Comparison of ENCODE assay signal across 1 cellular context in the genomic region with DNA sequence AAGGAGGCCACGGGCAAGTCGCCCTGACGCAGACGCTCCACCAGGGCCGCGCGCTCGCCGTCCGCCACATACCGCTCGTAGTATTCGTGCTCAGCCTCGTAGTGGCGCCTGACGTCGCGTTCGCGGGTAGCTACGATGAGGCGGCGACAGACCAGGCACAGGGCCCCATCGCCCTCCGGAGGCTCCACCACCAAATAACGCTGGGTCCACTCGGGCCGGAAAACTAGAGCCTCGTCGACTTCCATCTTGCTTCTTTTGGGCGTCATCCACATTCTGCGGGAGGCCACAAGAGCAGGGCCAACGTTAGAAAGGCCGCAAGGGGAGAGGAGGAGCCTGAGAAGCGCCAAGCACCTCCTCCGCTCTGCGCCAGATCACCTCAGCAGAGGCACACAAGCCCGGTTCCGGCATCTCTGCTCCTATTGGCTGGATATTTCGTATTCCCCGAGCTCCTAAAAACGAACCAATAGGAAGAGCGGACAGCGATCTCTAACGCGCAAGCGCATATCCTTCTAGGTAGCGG.
TF ChIP-seq lines count a peak whose summit lies in the region.

Gene EPM2AIP1 (minus strand): TSS at position 326 of the 520 bp plus-strand sequence. CDS start 54 bp downstream, at position 272.

TF ChIP-seq in HepG2, 621 proteins besides CTCF, POLR2A, EP300 and RAD21 (continued from another document and continues in another):
- TF ChIP-seq TRIM22 (IDR thresholded peaks at IDR 0.05) = no peak
- no peak for TF ChIP-seq ATRX (CRISPR knock-in tag; IDR thresholded peaks at IDR 0.05; ENCODE audit: borderline replicate concordance)
- no peak for TF ChIP-seq ZNF570 (CRISPR knock-in tag; IDR thresholded peaks at IDR 0.05; ENCODE audit: borderline replicate concordance)
- TF ChIP-seq ZNF773 (CRISPR knock-in tag; IDR thresholded peaks at IDR 0.05; ENCODE audit: borderline replicate concordance) = peak; percentile 81; the same call in 1 of the 2 replicates
- TF ChIP-seq NFIC (IDR thresholded peaks at IDR 0.05; ENCODE audit: low read length) = no peak
- TF ChIP-seq EHMT2 (IDR thresholded peaks at IDR 0.05; ENCODE audit: borderline replicate concordance, low read depth, low read length) = no peak
- TF ChIP-seq AKAP8 (CRISPR knock-in tag; IDR thresholded peaks at IDR 0.05) = 0 out of 2 replicates have a peak, but pooled peaks have one; percentile 31
- TF ChIP-seq ZUFSP (CRISPR knock-in tag; IDR thresholded peaks at IDR 0.05; ENCODE audit: borderline replicate concordance) = no peak
- 0 out of 2 replicates have a peak, but pooled peaks have one; percentile 37 for TF ChIP-seq ZNF205 (CRISPR knock-in tag; IDR thresholded peaks at IDR 0.05)
- TF ChIP-seq, protein P1, sequence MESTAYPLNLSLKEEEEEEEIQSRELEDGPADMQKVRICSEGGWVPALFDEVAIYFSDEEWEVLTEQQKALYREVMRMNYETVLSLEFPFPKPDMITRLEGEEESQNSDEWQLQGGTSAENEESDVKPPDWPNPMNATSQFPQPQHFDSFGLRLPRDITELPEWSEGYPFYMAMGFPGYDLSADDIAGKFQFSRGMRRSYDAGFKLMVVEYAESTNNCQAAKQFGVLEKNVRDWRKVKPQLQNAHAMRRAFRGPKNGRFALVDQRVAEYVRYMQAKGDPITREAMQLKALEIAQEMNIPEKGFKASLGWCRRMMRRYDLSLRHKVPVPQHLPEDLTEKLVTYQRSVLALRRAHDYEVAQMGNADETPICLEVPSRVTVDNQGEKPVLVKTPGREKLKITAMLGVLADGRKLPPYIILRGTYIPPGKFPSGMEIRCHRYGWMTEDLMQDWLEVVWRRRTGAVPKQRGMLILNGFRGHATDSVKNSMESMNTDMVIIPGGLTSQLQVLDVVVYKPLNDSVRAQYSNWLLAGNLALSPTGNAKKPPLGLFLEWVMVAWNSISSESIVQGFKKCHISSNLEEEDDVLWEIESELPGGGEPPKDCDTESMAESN (CRISPR knock-in tag; conservative IDR thresholded peaks at IDR 0.05) = no peak; the same call in none of the 2 replicates
- TF ChIP-seq, protein P2, sequence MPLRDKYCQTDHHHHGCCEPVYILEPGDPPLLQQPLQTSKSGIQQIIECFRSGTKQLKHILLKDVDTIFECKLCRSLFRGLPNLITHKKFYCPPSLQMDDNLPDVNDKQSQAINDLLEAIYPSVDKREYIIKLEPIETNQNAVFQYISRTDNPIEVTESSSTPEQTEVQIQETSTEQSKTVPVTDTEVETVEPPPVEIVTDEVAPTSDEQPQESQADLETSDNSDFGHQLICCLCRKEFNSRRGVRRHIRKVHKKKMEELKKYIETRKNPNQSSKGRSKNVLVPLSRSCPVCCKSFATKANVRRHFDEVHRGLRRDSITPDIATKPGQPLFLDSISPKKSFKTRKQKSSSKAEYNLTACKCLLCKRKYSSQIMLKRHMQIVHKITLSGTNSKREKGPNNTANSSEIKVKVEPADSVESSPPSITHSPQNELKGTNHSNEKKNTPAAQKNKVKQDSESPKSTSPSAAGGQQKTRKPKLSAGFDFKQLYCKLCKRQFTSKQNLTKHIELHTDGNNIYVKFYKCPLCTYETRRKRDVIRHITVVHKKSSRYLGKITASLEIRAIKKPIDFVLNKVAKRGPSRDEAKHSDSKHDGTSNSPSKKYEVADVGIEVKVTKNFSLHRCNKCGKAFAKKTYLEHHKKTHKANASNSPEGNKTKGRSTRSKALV (CRISPR knock-in tag; IDR thresholded peaks at IDR 0.05) = 0 out of 2 replicates have a peak, but pooled peaks have one; percentile 65
- no peak for TF ChIP-seq EZH2 (conservative IDR thresholded peaks at IDR 0.05; ENCODE audit: low read depth, low read length)
- no peak for TF ChIP-seq ATF7 (IDR thresholded peaks at IDR 0.05)
- no peak for TF ChIP-seq ATF7 (CRISPR knock-in tag; IDR thresholded peaks at IDR 0.05)
- TF ChIP-seq ZNF766 (CRISPR knock-in tag; IDR thresholded peaks at IDR 0.05; ENCODE audit: borderline replicate concordance) = no peak; the same call in 1 of the 2 replicates
- TF ChIP-seq ZNF138 (CRISPR knock-in tag; IDR thresholded peaks at IDR 0.05; ENCODE audit: low read depth) = no peak
- peak; percentile 76 for TF ChIP-seq ZNF317 (CRISPR knock-in tag; IDR thresholded peaks at IDR 0.05)
- no peak for TF ChIP-seq RFXAP (CRISPR knock-in tag; IDR thresholded peaks at IDR 0.05; ENCODE audit: borderline replicate concordance)
- TF ChIP-seq SMAD1 (CRISPR knock-in tag; IDR thresholded peaks at IDR 0.05; ENCODE audit: borderline replicate concordance, low read depth) = no peak
- TF ChIP-seq ZNF629 (CRISPR knock-in tag; conservative IDR thresholded peaks at IDR 0.05) = no peak; the same call in 1 of the 2 replicates
- TF ChIP-seq, protein P3, sequence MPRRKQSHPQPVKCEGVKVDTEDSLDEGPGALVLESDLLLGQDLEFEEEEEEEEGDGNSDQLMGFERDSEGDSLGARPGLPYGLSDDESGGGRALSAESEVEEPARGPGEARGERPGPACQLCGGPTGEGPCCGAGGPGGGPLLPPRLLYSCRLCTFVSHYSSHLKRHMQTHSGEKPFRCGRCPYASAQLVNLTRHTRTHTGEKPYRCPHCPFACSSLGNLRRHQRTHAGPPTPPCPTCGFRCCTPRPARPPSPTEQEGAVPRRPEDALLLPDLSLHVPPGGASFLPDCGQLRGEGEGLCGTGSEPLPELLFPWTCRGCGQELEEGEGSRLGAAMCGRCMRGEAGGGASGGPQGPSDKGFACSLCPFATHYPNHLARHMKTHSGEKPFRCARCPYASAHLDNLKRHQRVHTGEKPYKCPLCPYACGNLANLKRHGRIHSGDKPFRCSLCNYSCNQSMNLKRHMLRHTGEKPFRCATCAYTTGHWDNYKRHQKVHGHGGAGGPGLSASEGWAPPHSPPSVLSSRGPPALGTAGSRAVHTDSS (CRISPR knock-in tag; conservative IDR thresholded peaks at IDR 0.05) = no peak
- TF ChIP-seq ZNF124 (CRISPR knock-in tag; IDR thresholded peaks at IDR 0.05) = peak; percentile 24; the same call in 1 of the 2 replicates
- TF ChIP-seq HNRNPLL (IDR thresholded peaks at IDR 0.05; ENCODE audit: low read depth, low read length, poor library complexity, severe bottlenecking) = peak; percentile 87
- no peak for TF ChIP-seq ISX (CRISPR knock-in tag; conservative IDR thresholded peaks at IDR 0.05)
- no peak for TF ChIP-seq SNAPC5 (CRISPR knock-in tag; IDR thresholded peaks at IDR 0.05; ENCODE audit: borderline replicate concordance)
- TF ChIP-seq ZNF503 (CRISPR knock-in tag; IDR thresholded peaks at IDR 0.05) = no peak; the same call in 1 of the 2 replicates
- TF ChIP-seq, protein P4, sequence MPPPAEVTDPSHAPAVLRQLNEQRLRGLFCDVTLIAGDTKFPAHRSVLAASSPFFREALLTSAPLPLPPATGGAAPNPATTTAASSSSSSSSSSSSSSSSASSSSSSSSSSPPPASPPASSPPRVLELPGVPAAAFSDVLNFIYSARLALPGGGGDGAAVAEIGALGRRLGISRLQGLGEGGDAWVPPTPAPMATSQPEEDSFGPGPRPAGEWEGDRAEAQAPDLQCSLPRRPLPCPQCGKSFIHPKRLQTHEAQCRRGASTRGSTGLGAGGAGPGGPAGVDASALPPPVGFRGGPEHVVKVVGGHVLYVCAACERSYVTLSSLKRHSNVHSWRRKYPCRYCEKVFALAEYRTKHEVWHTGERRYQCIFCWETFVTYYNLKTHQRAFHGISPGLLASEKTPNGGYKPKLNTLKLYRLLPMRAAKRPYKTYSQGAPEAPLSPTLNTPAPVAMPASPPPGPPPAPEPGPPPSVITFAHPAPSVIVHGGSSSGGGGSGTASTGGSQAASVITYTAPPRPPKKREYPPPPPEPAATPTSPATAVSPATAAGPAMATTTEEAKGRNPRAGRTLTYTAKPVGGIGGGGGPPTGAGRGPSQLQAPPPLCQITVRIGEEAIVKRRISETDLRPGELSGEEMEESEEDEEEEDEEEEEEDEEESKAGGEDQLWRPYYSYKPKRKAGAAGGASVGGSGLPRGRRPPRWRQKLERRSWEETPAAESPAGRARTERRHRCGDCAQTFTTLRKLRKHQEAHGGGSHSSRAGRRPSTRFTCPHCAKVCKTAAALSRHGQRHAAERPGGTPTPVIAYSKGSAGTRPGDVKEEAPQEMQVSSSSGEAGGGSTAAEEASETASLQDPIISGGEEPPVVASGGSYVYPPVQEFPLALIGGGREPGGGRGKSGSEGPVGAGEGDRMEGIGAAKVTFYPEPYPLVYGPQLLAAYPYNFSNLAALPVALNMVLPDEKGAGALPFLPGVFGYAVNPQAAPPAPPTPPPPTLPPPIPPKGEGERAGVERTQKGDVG (CRISPR knock-in tag; IDR thresholded peaks at IDR 0.05; ENCODE audit: borderline replicate concordance) = peak; percentile 41; the same call in 1 of the 2 replicates
- TF ChIP-seq STAG1 (CRISPR knock-in tag; IDR thresholded peaks at IDR 0.05) = peak; percentile 46; the same call in 1 of the 2 replicates
- TF ChIP-seq SALL1 (CRISPR knock-in tag; IDR thresholded peaks at IDR 0.05) = peak; percentile 76
- TF ChIP-seq, protein P5, sequence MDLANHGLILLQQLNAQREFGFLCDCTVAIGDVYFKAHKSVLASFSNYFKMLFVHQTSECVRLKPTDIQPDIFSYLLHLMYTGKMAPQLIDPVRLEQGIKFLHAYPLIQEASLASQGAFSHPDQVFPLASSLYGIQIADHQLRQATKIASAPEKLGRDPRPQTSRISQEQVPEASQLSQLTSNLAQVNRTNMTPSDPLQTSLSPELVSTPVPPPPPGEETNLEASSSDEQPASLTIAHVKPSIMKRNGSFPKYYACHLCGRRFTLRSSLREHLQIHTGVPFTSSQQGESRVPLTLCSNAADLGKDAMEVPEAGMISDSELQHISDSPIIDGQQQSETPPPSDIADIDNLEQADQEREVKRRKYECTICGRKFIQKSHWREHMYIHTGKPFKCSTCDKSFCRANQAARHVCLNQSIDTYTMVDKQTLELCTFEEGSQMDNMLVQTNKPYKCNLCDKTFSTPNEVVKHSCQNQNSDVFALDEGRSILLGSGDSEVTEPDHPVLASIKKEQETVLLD (CRISPR knock-in tag; IDR thresholded peaks at IDR 0.05; ENCODE audit: low read depth) = no peak; the same call in 1 of the 2 replicates
- TF ChIP-seq KLF6 (CRISPR knock-in tag; IDR thresholded peaks at IDR 0.05) = peak; percentile 7; the same call in 1 of the 2 replicates
- TF ChIP-seq ZBTB20 (CRISPR knock-in tag; IDR thresholded peaks at IDR 0.05; ENCODE audit: borderline replicate concordance, low read depth) = peak; percentile 62; the same call in 1 of the 2 replicates
- TF ChIP-seq ETS1 (CRISPR knock-in tag; IDR thresholded peaks at IDR 0.05) = no peak
- no peak for TF ChIP-seq SP5 (CRISPR knock-in tag; IDR thresholded peaks at IDR 0.05; ENCODE audit: borderline replicate concordance, low read depth)
- no peak for TF ChIP-seq HINFP (CRISPR knock-in tag; IDR thresholded peaks at IDR 0.05; ENCODE audit: low read depth)
- no peak for TF ChIP-seq FOXA3 (CRISPR knock-in tag; IDR thresholded peaks at IDR 0.05)
